Comparison of ENCODE assay signal across 27 cellular contexts in the genomic region with DNA sequence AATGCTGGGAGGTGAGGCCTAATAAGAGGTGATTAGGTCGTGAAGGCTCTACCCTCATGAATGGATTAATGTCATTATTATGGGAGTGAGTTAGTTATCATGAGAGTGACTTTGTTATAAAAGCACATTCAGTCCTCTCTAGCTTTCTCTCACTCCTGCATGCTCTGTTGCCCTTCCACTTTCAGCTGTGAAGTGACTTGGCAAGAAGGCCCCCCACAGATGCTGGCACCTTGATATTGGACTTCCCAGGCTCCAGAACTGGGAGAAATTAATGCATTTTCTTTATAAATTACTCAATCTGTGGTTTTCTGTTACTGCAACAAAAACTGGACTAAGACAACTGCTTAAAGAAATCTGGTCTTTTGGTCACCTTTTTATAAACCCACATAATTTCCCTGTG.
DNase-seq lines count a peak whose midpoint lies in the region; ATAC-seq and TF ChIP-seq lines count a peak whose summit lies in the region.
"Had no signal": no experiment of that assay in that cellular context is flagged by ENCODE, and none has a peak within 500 bp of the region (broad histone marks: within the 10 kb centered on the region; RNA-seq: fewer than 3 reads in every experiment).

No MANE protein-coding gene starts in this region.

- no peaks in the 10 kb centered on the region for H3K9me3 Mint-ChIP-seq in stimulated activated naive B cell treated with anti-CD40 and anti-IgM and Interleukin-4, amounts not matched to agents 10 μg/mL and 1 μg/mL and 100 μg/mL, for 72 hours
- H3K9me3 Mint-ChIP-seq: activated CD4-positive, alpha-beta T cell treated with anti-CD3 and anti-CD28 coated beads, Interleukin-2, amount 10 ng/mL, durations not matched to agents 7 days and 5 days; activated naive CD4-positive, alpha-beta T cell treated with anti-CD3 and anti-CD28 coated beads, Interleukin-2, amount 50 U/mL, for 24 hours; endodermal cell; memory B cell; T-helper 1 cell treated with Interleukin-12 subunit alpha and Interleukin-12 subunit beta and Interleukin-4 antibody, amounts not matched to agents 30 μg/mL and 1 μg/mL, for 36 hours had no signal

- TF ChIP-seq CTCF in breast epithelium (IDR thresholded peaks at IDR 0.05), result no peak

- H3K4me1 Mint-ChIP-seq in stimulated activated naive B cell treated with anti-CD40 and anti-IgM and Interleukin-4, amounts not matched to agents 10 μg/mL and 1 μg/mL and 100 μg/mL, for 72 hours, result no peaks in the 10 kb centered on the region
- H3K4me1 Mint-ChIP-seq: activated CD4-positive, alpha-beta T cell treated with anti-CD3 and anti-CD28 coated beads, Interleukin-2, amount 10 ng/mL, durations not matched to agents 7 days and 5 days; activated naive CD4-positive, alpha-beta T cell treated with anti-CD3 and anti-CD28 coated beads, Interleukin-2, amount 50 U/mL, for 24 hours; endodermal cell; memory B cell had no signal

- H3K36me3 Mint-ChIP-seq in stimulated activated naive B cell treated with anti-CD40 and anti-IgM and Interleukin-4, amounts not matched to agents 10 μg/mL and 1 μg/mL and 100 μg/mL, for 72 hours, result no peaks in the 10 kb centered on the region
- H3K36me3 Mint-ChIP-seq: activated naive CD4-positive, alpha-beta T cell treated with anti-CD3 and anti-CD28 coated beads, Interleukin-2, amount 50 U/mL, for 24 hours; memory B cell had no signal

- H3K4me3 ChIP-seq in breast epithelium, result no peak overlapping the region
- H3K4me3 ChIP-seq: cardiac muscle cell, esophagus muscularis mucosa, K562, MG63, upper lobe of left lung had no signal

- DNase-seq in stimulated activated naive B cell treated with anti-CD40 and anti-IgM and Interleukin-4, amounts not matched to agents 10 μg/mL and 1 μg/mL and 100 μg/mL, for 72 hours, result no peak
- DNase-seq in left ventricle myocardium superior (no peak), NCI-H446 (lab: John Stamatoyannopoulos, UW) (no peak), Right ventricle myocardium superior (no peak), breast epithelium (ENCODE audit: low spot score in 2 of 2) (no peak)
- DNase-seq: activated CD4-positive, alpha-beta T cell treated with anti-CD3 and anti-CD28 coated beads, Interleukin-2, amount 10 ng/mL, durations not matched to agents 7 days and 5 days; anterior cingulate cortex; cortex of kidney; endodermal cell; foreskin melanocyte; left cardiac atrium; MG63; NCI-H1436; NCI-H524; small intestine; stimulated activated CD4-positive, alpha-beta T cell treated with anti-CD3 and anti-CD28 coated beads, Interleukin-1b, Interleukin-23, amount 100 ng/mL, for 48 hours; upper lobe of left lung had no signal

- no peak overlapping the region for H3K27ac ChIP-seq in breast epithelium
- H3K27ac ChIP-seq: cardiac muscle cell, upper lobe of left lung had no signal

- peak; percentile 84 for ATAC-seq in GM18868 (IDR thresholded peaks at IDR 0.05; ENCODE audit: unreplicated experiment)
- ATAC-seq in GM21786 (IDR thresholded peaks at IDR 0.05; ENCODE audit: unreplicated experiment), result peak; percentile 61
- ATAC-seq in HG03442 (IDR thresholded peaks at IDR 0.05; ENCODE audit: unreplicated experiment), result peak; percentile 68
- ATAC-seq in stimulated activated naive B cell treated with anti-CD40 and anti-IgM and Interleukin-4, amounts not matched to agents 10 μg/mL and 1 μg/mL and 100 μg/mL, for 72 hours (replicated peaks), result peak; percentile 67 to 75
- ATAC-seq in left ventricle myocardium superior, result no peak
- no peak for ATAC-seq in Right ventricle myocardium superior (ENCODE audit: poor library complexity)
- ATAC-seq: K562, left cardiac atrium, Panc1 had no signal

- no peaks in the 10 kb centered on the region for H3K4me1 ChIP-seq in breast epithelium
- H3K4me1 ChIP-seq: upper lobe of left lung had no signal

- H3K9me3 ChIP-seq in breast epithelium, result no peaks in the 10 kb centered on the region
- H3K9me3 ChIP-seq: esophagus muscularis mucosa, MG63, upper lobe of left lung had no signal

- no peaks in the 10 kb centered on the region for H3K27me3 Mint-ChIP-seq in stimulated activated naive B cell treated with anti-CD40 and anti-IgM and Interleukin-4, amounts not matched to agents 10 μg/mL and 1 μg/mL and 100 μg/mL, for 72 hours
- H3K27me3 Mint-ChIP-seq: activated CD4-positive, alpha-beta T cell treated with anti-CD3 and anti-CD28 coated beads, Interleukin-2, amount 10 ng/mL, durations not matched to agents 7 days and 5 days; activated naive CD4-positive, alpha-beta T cell treated with anti-CD3 and anti-CD28 coated beads, Interleukin-2, amount 50 U/mL, for 24 hours; memory B cell had no signal

- H3K27me3 ChIP-seq in breast epithelium, result no peaks in the 10 kb centered on the region
- H3K27me3 ChIP-seq: cardiac muscle cell, esophagus muscularis mucosa, MG63, upper lobe of left lung had no signal

- intact Hi-C loops in left ventricle myocardium superior (cut with micrococcal nuclease) (no loop called here), Right ventricle myocardium superior (cut with DNase I) (no loop called here), breast epithelium (cut with DNase I; ENCODE audit: low total_unique reads) (no loop called here)

- H3K36me3 ChIP-seq in breast epithelium, result no peaks in the 10 kb centered on the region
- H3K36me3 ChIP-seq: cardiac muscle cell had no signal

- H3K27ac Mint-ChIP-seq in stimulated activated naive B cell treated with anti-CD40 and anti-IgM and Interleukin-4, amounts not matched to agents 10 μg/mL and 1 μg/mL and 100 μg/mL, for 72 hours, result peak overlapping the region; percentile 47
- H3K27ac Mint-ChIP-seq: activated CD4-positive, alpha-beta T cell treated with anti-CD3 and anti-CD28 coated beads, Interleukin-2, amount 10 ng/mL, durations not matched to agents 7 days and 5 days; activated naive CD4-positive, alpha-beta T cell treated with anti-CD3 and anti-CD28 coated beads, Interleukin-2, amount 50 U/mL, for 24 hours; endodermal cell; memory B cell; T-helper 1 cell treated with Interleukin-12 subunit alpha and Interleukin-12 subunit beta and Interleukin-4 antibody, amounts not matched to agents 30 μg/mL and 1 μg/mL, for 36 hours had no signal

- H3K4me3 Mint-ChIP-seq in stimulated activated naive B cell treated with anti-CD40 and anti-IgM and Interleukin-4, amounts not matched to agents 10 μg/mL and 1 μg/mL and 100 μg/mL, for 72 hours, result no peak overlapping the region
- H3K4me3 Mint-ChIP-seq: activated CD4-positive, alpha-beta T cell treated with anti-CD3 and anti-CD28 coated beads, Interleukin-2, amount 10 ng/mL, durations not matched to agents 7 days and 5 days; activated naive CD4-positive, alpha-beta T cell treated with anti-CD3 and anti-CD28 coated beads, Interleukin-2, amount 50 U/mL, for 24 hours; endodermal cell; memory B cell; T-helper 1 cell treated with Interleukin-12 subunit alpha and Interleukin-12 subunit beta and Interleukin-4 antibody, amounts not matched to agents 30 μg/mL and 1 μg/mL, for 36 hours had no signal

- TF ChIP-seq POLR2A in breast epithelium (IDR thresholded peaks at IDR 0.05), result no peak

Comparison
In these comparisons a context has a peak if more than half of its experiments do, and no peak if none do; other contexts are left out.
1. ATAC-seq: peak in GM18868 (single experiment), GM21786 (single experiment), HG03442 (single experiment) and stimulated activated naive B cell treated with anti-CD40 and anti-IgM and Interleukin-4, amounts not matched to agents 10 μg/mL and 1 μg/mL and 100 μg/mL, for 72 hours (2 of 2); none in left ventricle myocardium superior (single experiment) and Right ventricle myocardium superior (single experiment).